ENCODE assay signal across 18 cellular contexts in the genomic region with DNA sequence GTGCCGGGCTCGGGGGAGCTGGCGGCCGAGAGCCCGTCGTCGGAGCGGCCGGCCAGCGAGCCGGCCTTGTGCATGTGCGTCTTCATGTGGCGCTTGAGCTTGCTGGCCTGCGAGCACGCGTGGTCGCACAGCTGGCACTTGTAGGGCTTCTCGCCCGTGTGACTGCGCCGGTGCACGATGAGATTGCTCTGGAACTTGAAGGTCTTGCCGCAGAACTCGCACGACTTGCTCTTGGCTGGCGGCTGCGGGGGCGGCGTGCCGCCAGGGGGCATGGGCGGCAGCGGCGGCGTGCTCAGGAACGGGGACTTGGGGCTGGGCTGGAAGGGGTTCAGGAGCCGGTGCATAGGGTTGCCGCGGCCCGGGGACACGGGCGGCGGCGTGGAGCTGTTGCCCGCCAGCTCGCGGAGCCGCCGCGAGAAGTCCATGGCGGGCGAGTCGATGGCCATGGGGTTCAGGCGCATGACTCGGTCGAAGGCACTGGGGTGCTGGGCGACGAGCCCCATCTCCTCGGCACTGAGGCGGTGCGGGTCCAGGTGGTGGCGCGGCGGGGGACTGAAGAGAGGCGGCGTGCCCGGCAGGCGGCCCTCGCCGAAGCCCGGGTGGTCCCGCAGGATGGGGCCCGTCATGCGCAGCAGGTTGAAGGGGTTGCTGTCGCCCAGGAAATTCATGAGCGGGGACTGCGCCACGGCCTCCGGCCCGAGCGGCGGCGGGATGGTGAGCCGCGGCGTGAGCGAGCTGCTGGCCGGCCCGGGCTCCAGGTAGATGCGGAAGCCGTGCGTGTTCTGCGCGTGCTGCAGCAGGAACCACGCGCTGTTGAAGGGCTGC.
"Had no signal": no experiment of that assay in that cellular context is flagged by ENCODE, and none has a peak within 500 bp of the region (broad histone marks: within the 10 kb centered on the region; RNA-seq: fewer than 3 reads in every experiment).

No MANE protein-coding gene starts in this region.

- H3K27me3 Mint-ChIP-seq: activated naive CD8-positive, alpha-beta T cell; natural killer cell treated with Interleukin-12 subunit alpha and Interleukin-12 subunit beta and Interleukin-15 and Interleukin-18, amount 100 ng/mL, for 72 hours had no signal

- H3K27ac Mint-ChIP-seq: natural killer cell treated with Interleukin-12 subunit alpha and Interleukin-12 subunit beta and Interleukin-15 and Interleukin-18, amount 100 ng/mL, for 72 hours had no signal

- H3K36me3 Mint-ChIP-seq: natural killer cell treated with Interleukin-12 subunit alpha and Interleukin-12 subunit beta and Interleukin-15 and Interleukin-18, amount 100 ng/mL, for 72 hours had no signal

- H3K9me3 ChIP-seq: prostate gland, thyroid gland had no signal

- H3K36me3 ChIP-seq: prostate gland, thyroid gland had no signal

- H3K4me3 ChIP-seq: prostate gland, thyroid gland had no signal

- H3K9me3 Mint-ChIP-seq: natural killer cell treated with Interleukin-12 subunit alpha and Interleukin-12 subunit beta and Interleukin-15 and Interleukin-18, amount 100 ng/mL, for 72 hours had no signal

- H3K4me3 Mint-ChIP-seq: activated naive CD8-positive, alpha-beta T cell; natural killer cell treated with Interleukin-12 subunit alpha and Interleukin-12 subunit beta and Interleukin-15 and Interleukin-18, amount 100 ng/mL, for 72 hours had no signal

- H3K4me1 ChIP-seq: prostate gland had no signal

- H3K27ac ChIP-seq: prostate gland, thyroid gland had no signal

- DNase-seq: activated CD4-positive, CD25-positive, alpha-beta regulatory T cell treated with anti-CD3 and anti-CD28 coated beads, Interleukin-2, amount 50 U/mL, for 72 hours; amniotic stem cell; cortex of kidney; effector CD8-positive, alpha-beta T cell; foreskin fibroblast; glutamatergic neuron; hypothalamus; kidney glomerular epithelial cell; mesendoderm; nucleus accumbens; small intestine; stimulated activated CD4-positive, alpha-beta T cell treated with anti-CD3 and anti-CD28 coated beads, Interleukin-4, amount 100 ng/mL, for 4 hours; stimulated activated CD8-positive, alpha-beta memory T cell treated with anti-CD3 and anti-CD28 coated beads, Interleukin-4, amount 100 ng/mL, for 48 hours; T-helper 1 cell; thyroid gland had no signal

- H3K27me3 ChIP-seq: thyroid gland had no signal
